Comparison of ENCODE assay signal across 1 cellular context in genomic region chr11:47943721-47944554, GRCh38.
A peak's percentile ranks its signal among the peaks of the same experiment; 100 is the strongest.
TF ChIP-seq lines count a peak whose summit lies in the region.

No MANE protein-coding gene starts in this region.

TF ChIP-seq in K562, 482 proteins besides CTCF, POLR2A, EP300 and RAD21 (continued from another document and continues in another):
- no peak for TF ChIP-seq STAT6 (CRISPR knock-in tag; IDR thresholded peaks at IDR 0.05)
- TF ChIP-seq, protein P1, sequence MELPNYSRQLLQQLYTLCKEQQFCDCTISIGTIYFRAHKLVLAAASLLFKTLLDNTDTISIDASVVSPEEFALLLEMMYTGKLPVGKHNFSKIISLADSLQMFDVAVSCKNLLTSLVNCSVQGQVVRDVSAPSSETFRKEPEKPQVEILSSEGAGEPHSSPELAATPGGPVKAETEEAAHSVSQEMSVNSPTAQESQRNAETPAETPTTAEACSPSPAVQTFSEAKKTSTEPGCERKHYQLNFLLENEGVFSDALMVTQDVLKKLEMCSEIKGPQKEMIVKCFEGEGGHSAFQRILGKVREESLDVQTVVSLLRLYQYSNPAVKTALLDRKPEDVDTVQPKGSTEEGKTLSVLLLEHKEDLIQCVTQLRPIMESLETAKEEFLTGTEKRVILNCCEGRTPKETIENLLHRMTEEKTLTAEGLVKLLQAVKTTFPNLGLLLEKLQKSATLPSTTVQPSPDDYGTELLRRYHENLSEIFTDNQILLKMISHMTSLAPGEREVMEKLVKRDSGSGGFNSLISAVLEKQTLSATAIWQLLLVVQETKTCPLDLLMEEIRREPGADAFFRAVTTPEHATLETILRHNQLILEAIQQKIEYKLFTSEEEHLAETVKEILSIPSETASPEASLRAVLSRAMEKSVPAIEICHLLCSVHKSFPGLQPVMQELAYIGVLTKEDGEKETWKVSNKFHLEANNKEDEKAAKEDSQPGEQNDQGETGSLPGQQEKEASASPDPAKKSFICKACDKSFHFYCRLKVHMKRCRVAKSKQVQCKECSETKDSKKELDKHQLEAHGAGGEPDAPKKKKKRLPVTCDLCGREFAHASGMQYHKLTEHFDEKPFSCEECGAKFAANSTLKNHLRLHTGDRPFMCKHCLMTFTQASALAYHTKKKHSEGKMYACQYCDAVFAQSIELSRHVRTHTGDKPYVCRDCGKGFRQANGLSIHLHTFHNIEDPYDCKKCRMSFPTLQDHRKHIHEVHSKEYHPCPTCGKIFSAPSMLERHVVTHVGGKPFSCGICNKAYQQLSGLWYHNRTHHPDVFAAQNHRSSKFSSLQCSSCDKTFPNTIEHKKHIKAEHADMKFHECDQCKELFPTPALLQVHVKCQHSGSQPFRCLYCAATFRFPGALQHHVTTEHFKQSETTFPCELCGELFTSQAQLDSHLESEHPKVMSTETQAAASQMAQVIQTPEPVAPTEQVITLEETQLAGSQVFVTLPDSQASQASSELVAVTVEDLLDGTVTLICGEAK (IDR thresholded peaks at IDR 0.05), result no peak
- TF ChIP-seq, protein P1 (CRISPR knock-in tag; IDR thresholded peaks at IDR 0.05), result no peak
- TF ChIP-seq GTF2B (IDR thresholded peaks at IDR 0.05; ENCODE audit: extremely low read depth, insufficient read length), result no peak
- TF ChIP-seq GABPA (tag; conservative IDR thresholded peaks at IDR 0.05; ENCODE audit: low read depth), result no peak
- no peak; the same call in 1 of the 2 replicates for TF ChIP-seq TAF7 (tag; IDR thresholded peaks at IDR 0.05)
- TF ChIP-seq, protein P2, sequence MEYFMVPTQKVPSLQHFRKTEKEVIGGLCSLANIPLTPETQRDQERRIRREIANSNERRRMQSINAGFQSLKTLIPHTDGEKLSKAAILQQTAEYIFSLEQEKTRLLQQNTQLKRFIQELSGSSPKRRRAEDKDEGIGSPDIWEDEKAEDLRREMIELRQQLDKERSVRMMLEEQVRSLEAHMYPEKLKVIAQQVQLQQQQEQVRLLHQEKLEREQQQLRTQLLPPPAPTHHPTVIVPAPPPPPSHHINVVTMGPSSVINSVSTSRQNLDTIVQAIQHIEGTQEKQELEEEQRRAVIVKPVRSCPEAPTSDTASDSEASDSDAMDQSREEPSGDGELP (CRISPR knock-in tag; IDR thresholded peaks at IDR 0.05; ENCODE audit: borderline replicate concordance), result peak; percentile 33; the same call in 1 of the 2 replicates
- peak; percentile 77 for TF ChIP-seq RFX5 (IDR thresholded peaks at IDR 0.05; ENCODE audit: low read depth, low read length)
- TF ChIP-seq, protein P3, sequence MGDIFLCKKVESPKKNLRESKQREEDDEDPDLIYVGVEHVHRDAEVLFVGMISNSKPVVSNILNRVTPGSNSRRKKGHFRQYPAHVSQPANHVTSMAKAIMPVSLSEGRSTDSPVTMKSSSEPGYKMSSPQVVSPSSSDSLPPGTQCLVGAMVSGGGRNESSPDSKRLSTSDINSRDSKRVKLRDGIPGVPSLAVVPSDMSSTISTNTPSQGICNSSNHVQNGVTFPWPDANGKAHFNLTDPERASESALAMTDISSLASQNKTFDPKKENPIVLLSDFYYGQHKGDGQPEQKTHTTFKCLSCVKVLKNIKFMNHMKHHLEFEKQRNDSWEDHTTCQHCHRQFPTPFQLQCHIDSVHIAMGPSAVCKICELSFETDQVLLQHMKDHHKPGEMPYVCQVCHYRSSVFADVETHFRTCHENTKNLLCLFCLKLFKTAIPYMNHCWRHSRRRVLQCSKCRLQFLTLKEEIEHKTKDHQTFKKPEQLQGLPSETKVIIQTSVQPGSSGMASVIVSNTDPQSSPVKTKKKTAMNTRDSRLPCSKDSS (IDR thresholded peaks at IDR 0.05; ENCODE audit: low read depth, partially characterized antibody), result no peak
- no peak for TF ChIP-seq SREBF2 (CRISPR knock-in tag; IDR thresholded peaks at IDR 0.05)
- TF ChIP-seq MXI1 (IDR thresholded peaks at IDR 0.05; ENCODE audit: low read depth, low read length), result 0 out of 2 replicates have a peak, but pooled peaks have one; percentile 25
- TF ChIP-seq ZKSCAN1 (IDR thresholded peaks at IDR 0.05; ENCODE audit: low read depth, low read length), result no peak
- peak; percentile 39; the same call in 1 of the 2 replicates for TF ChIP-seq MGA (IDR thresholded peaks at IDR 0.05)
- peak in 1 of 3 experiments; percentile 36; a peak in 1 of 6 replicates for TF ChIP-seq ZBTB11 (CRISPR knock-in tag; IDR thresholded peaks at IDR 0.05)
- TF ChIP-seq CEBPB (tag; IDR thresholded peaks at IDR 0.05), result no peak
